ENCODE assay signal across 11 cellular contexts in genomic region chr5:6496207-6496584, GRCh38. TPM values are rescaled to one million over a fixed set of nuclear protein-coding genes. Genes with fewer than 3 reads are reported as not detected.
DNase-seq lines count a peak whose midpoint lies in the region; ATAC-seq lines count a peak whose summit lies in the region.
"Had no signal": no experiment of that assay in that cellular context is flagged by ENCODE, and none has a peak within 500 bp of the region (broad histone marks: within the 10 kb centered on the region; RNA-seq: fewer than 3 reads in every experiment).

No MANE protein-coding gene starts in this region.

- ATAC-seq in GM18519 (IDR thresholded peaks at IDR 0.05; ENCODE audit: low FRiP score, unreplicated experiment): peak; percentile 97
- peak; percentile 98 for ATAC-seq in GM19455 (IDR thresholded peaks at IDR 0.05; ENCODE audit: unreplicated experiment)
- ATAC-seq in HG03025 (IDR thresholded peaks at IDR 0.05; ENCODE audit: low FRiP score, unreplicated experiment): peak; percentile 95
- ATAC-seq: K562, Panc1 had no signal

- H3K9me3 Mint-ChIP-seq in activated T-helper 1 cell treated with anti-CD3 and anti-CD28 coated beads, Interleukin-12 subunit alpha, Interleukin-12 subunit beta, Interleukin-2, Interleukin-4 antibody, amounts not matched to agents 30 ng/mL and 10 ng/mL and 1 ng/mL, durations not matched to agents 14 hours and 24 hours and 36 hours: no peaks in the 10 kb centered on the region

- H3K4me3 Mint-ChIP-seq in activated T-helper 1 cell treated with anti-CD3 and anti-CD28 coated beads, Interleukin-12 subunit alpha, Interleukin-12 subunit beta, Interleukin-2, Interleukin-4 antibody, amounts not matched to agents 30 ng/mL and 10 ng/mL and 1 ng/mL, durations not matched to agents 14 hours and 24 hours and 36 hours: no peak overlapping the region

- H3K27ac Mint-ChIP-seq in activated T-helper 1 cell treated with anti-CD3 and anti-CD28 coated beads, Interleukin-12 subunit alpha, Interleukin-12 subunit beta, Interleukin-2, Interleukin-4 antibody, amounts not matched to agents 30 ng/mL and 10 ng/mL and 1 ng/mL, durations not matched to agents 14 hours and 24 hours and 36 hours: peak overlapping the region; percentile 8

- intact Hi-C loops in activated T-helper 1 cell treated with anti-CD3 and anti-CD28 coated beads, Interleukin-12 subunit alpha, Interleukin-12 subunit beta, Interleukin-2, Interleukin-4 antibody, amounts not matched to agents 30 ng/mL and 10 ng/mL and 1 ng/mL, durations not matched to agents 14 hours and 24 hours and 36 hours (cut with micrococcal nuclease): loop anchor here (1.0 to 10.0 kb wide), 8 partner anchors 12 to 1379 kb away; partner anchors contain the start of genes ICE1, MED10, NSUN2 and SRD5A1

- H3K27me3 Mint-ChIP-seq in activated T-helper 1 cell treated with anti-CD3 and anti-CD28 coated beads, Interleukin-12 subunit alpha, Interleukin-12 subunit beta, Interleukin-2, Interleukin-4 antibody, amounts not matched to agents 30 ng/mL and 10 ng/mL and 1 ng/mL, durations not matched to agents 14 hours and 24 hours and 36 hours (ENCODE audit: insufficient read depth): peaks cover 3% of the 10 kb centered on the region

- DNase-seq in activated T-helper 1 cell treated with anti-CD3 and anti-CD28 coated beads, Interleukin-12 subunit alpha, Interleukin-12 subunit beta, Interleukin-2, Interleukin-4 antibody, amounts not matched to agents 30 ng/mL and 10 ng/mL and 1 ng/mL, durations not matched to agents 14 hours and 24 hours and 36 hours (ENCODE audit: low spot score): peak; percentile 13
- DNase-seq in SW480 (ENCODE audit: low spot score) (no peak), GM03348 (ENCODE audit: low spot score) (no peak), HT-29 (ENCODE audit: low spot score) (no peak)
- DNase-seq: nucleus accumbens had no signal

- peaks cover 43% of the 10 kb centered on the region for H3K4me1 Mint-ChIP-seq in activated T-helper 1 cell treated with anti-CD3 and anti-CD28 coated beads, Interleukin-12 subunit alpha, Interleukin-12 subunit beta, Interleukin-2, Interleukin-4 antibody, amounts not matched to agents 30 ng/mL and 10 ng/mL and 1 ng/mL, durations not matched to agents 14 hours and 24 hours and 36 hours (ENCODE audit: low read depth)

- no peaks in the 10 kb centered on the region for H3K36me3 Mint-ChIP-seq in activated T-helper 1 cell treated with anti-CD3 and anti-CD28 coated beads, Interleukin-12 subunit alpha, Interleukin-12 subunit beta, Interleukin-2, Interleukin-4 antibody, amounts not matched to agents 30 ng/mL and 10 ng/mL and 1 ng/mL, durations not matched to agents 14 hours and 24 hours and 36 hours (ENCODE audit: low read depth)

RNA-seq across cellular contexts. Expression of gene UBE2QL1, which starts 47.5 kb away (rescaled TPM):
- 0.73 and 0.91 TPM in 2 replicates for total RNA-seq in activated T-helper 1 cell treated with anti-CD3 and anti-CD28 coated beads, Interleukin-12 subunit alpha, Interleukin-12 subunit beta, Interleukin-2, Interleukin-4 antibody, amounts not matched to agents 30 ng/mL and 10 ng/mL and 1 ng/mL, durations not matched to agents 14 hours and 24 hours and 36 hours
- total RNA-seq in HT-29 (2014; rRNA removed; shearing (Covaris generic)): not detected in 2 replicates
- total RNA-seq: activated CD8-positive, alpha-beta memory T cell treated with anti-CD3 and anti-CD28 coated beads for 36 hours; K562 had no signal
